In the genomic region with DNA sequence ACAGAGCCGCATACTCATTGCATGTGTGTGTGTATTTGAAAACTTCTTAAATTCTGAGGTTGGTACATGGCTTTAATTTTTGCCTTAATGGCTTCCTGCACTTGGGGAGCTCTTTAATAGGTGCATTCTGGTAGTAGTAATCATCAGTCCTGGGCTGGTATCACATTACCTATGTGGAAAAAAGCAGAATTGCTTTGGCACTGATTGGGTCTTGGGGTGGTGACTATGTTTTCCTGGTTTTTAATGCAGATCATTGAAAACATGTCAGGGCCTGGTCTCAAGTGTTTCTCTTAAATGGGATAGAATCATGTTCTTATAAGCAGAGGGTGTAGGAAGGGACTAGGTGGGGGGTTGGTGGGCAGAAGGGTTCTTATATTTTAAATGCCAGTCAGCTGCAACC, we compare ENCODE assay signal across 16 cellular contexts.
"Had no signal": no experiment of that assay in that cellular context is flagged by ENCODE, and none has a peak within 500 bp of the region (broad histone marks: within the 10 kb centered on the region; RNA-seq: fewer than 3 reads in every experiment).

No MANE protein-coding gene starts in this region.

- ATAC-seq: activated CD8-positive, alpha-beta T cell treated with anti-CD3 and anti-CD28 coated beads, Interleukin-2, amount 10 ng/mL, durations not matched to agents 7 days and 5 days; activated naive CD8-positive, alpha-beta T cell treated with anti-CD3 and anti-CD28 coated beads, Interleukin-2, amount 50 U/mL, for 24 hours; gastroesophageal sphincter; left ventricle myocardium superior; sciatic nerve; stimulated activated naive B cell treated with anti-CD40 and anti-IgM and Interleukin-4, amounts not matched to agents 10 μg/mL and 1 μg/mL and 100 μg/mL, for 72 hours had no signal

- DNase-seq: activated CD4-positive, alpha-beta T cell treated with anti-CD3 and anti-CD28 coated beads for 4 hours; activated CD8-positive, alpha-beta memory T cell treated with anti-CD3 and anti-CD28 coated beads, Interleukin-2, amount 50 U/mL, for 48 hours; activated CD8-positive, alpha-beta T cell treated with anti-CD3 and anti-CD28 coated beads, Interleukin-2, amount 10 ng/mL, durations not matched to agents 7 days and 5 days; activated naive CD4-positive, alpha-beta T cell treated with Interleukin-2 at 50 U/mL for 16 hours; activated naive CD8-positive, alpha-beta T cell treated with anti-CD3 and anti-CD28 coated beads, Interleukin-2, amount 50 U/mL, for 24 hours; effector CD4-positive, alpha-beta T cell; islet precursor cell; left ventricle myocardium superior; mesenchymal stem cell; occipital lobe; spleen; stimulated activated CD4-positive, alpha-beta T cell treated with anti-CD3 and anti-CD28 coated beads, Interleukin-2, amount 100 ng/mL, for 24 hours; stimulated activated naive B cell treated with anti-CD40 and anti-IgM and Interleukin-4, amounts not matched to agents 10 μg/mL and 1 μg/mL and 100 μg/mL, for 72 hours; transverse colon had no signal
